12 cellular contexts compared by ENCODE assay signal in genomic region chr3:171824824-171825221, GRCh38. TPM values are rescaled to one million over a fixed set of nuclear protein-coding genes. Genes with fewer than 3 reads are reported as not detected.
DNase-seq lines count a peak whose midpoint lies in the region; ATAC-seq and TF ChIP-seq lines count a peak whose summit lies in the region.
"Had no signal": no experiment of that assay in that cellular context is flagged by ENCODE, and none has a peak within 500 bp of the region (broad histone marks: within the 10 kb centered on the region; RNA-seq: fewer than 3 reads in every experiment).

No MANE protein-coding gene starts in this region.

- peak overlapping the region; percentile 7 to 86 (median 59) for H3K27ac Mint-ChIP-seq in CD14-positive monocyte
- H3K27ac Mint-ChIP-seq: CD4-positive, CD25-positive, alpha-beta regulatory T cell; IgD-negative memory B cell had no signal

- no peaks in the 10 kb centered on the region for H3K27me3 ChIP-seq in osteoblast (ENCODE audit: insufficient read depth, low read length)

- no peak overlapping the region for H3K4me3 Mint-ChIP-seq in CD14-positive monocyte
- H3K4me3 Mint-ChIP-seq: CD4-positive, CD25-positive, alpha-beta regulatory T cell; IgD-negative memory B cell had no signal

- H3K4me1 Mint-ChIP-seq in CD14-positive monocyte: peaks cover 59% of the 10 kb centered on the region

- no peaks in the 10 kb centered on the region for H3K9me3 Mint-ChIP-seq in CD14-positive monocyte

- no peaks in the 10 kb centered on the region for H3K36me3 ChIP-seq in osteoblast (ENCODE audit: insufficient read depth, low read length)

- no peaks in the 10 kb centered on the region for H3K9me3 ChIP-seq in osteoblast (ENCODE audit: low read depth, low read length)

- H3K4me3 ChIP-seq in osteoblast (ENCODE audit: insufficient read depth, low read length): no peak overlapping the region

- H4K20me1 ChIP-seq in osteoblast (ENCODE audit: insufficient read depth, low read length): no peaks in the 10 kb centered on the region

- H2AFZ ChIP-seq in osteoblast (ENCODE audit: low read length): no peak overlapping the region

- no peaks in the 10 kb centered on the region for H3K79me2 ChIP-seq in osteoblast (ENCODE audit: insufficient read depth, low read length)

- H3K27me3 Mint-ChIP-seq in CD14-positive monocyte (ENCODE audit: low read depth in 3 of 3): peaks cover 0 to 2% (median 0%) of the 10 kb centered on the region in 3 donors

- ATAC-seq in GM21526 (IDR thresholded peaks at IDR 0.05; ENCODE audit: low FRiP score, unreplicated experiment) (no peak), HG02588 (IDR thresholded peaks at IDR 0.05; ENCODE audit: unreplicated experiment) (no peak)

- DNase-seq in CD14-positive monocyte (ENCODE audit: low spot score): no peak
- DNase-seq in NCI-H226: peak; percentile 33
- peak; percentile 42 to 88 for DNase-seq in dermis microvascular lymphatic vessel endothelial cell (ENCODE audit: low read depth in 2 of 2)
- DNase-seq in osteoblast (ENCODE audit: insufficient read length, low spot score, missing footprints): no peak
- no peak for DNase-seq in COLO829 (ENCODE audit: low spot score)
- DNase-seq in NCI-H187 treated with DMSO at 0.1 percent for 48 hours (lab: John Stamatoyannopoulos, UW): no peak
- DNase-seq: CD4-positive, CD25-positive, alpha-beta regulatory T cell; NCI-H2081 had no signal

- no peaks in the 10 kb centered on the region for H3K36me3 Mint-ChIP-seq in CD14-positive monocyte
- H3K36me3 Mint-ChIP-seq: CD4-positive, CD25-positive, alpha-beta regulatory T cell had no signal

- intact Hi-C loops in CD14-positive monocyte (cut with micrococcal nuclease): no loop called here

- H3K4me2 ChIP-seq in osteoblast (ENCODE audit: insufficient read depth, low read length): peak overlapping the region; percentile 55

- peak overlapping the region; percentile 84 for H3K27ac ChIP-seq in osteoblast (ENCODE audit: low read depth, low read length)

- TF ChIP-seq CTCF in CD14-positive monocyte (IDR thresholded peaks at IDR 0.05) (no peak), osteoblast (IDR thresholded peaks at IDR 0.05; ENCODE audit: extremely low read depth, low read depth, low read length) (no peak)

- peaks cover 26% of the 10 kb centered on the region for H3K4me1 ChIP-seq in osteoblast (ENCODE audit: insufficient read depth, low read length)

RNA-seq across cellular contexts. Expression of gene PLD1, which starts 14.5 kb away (rescaled TPM):
- 1 to 10 TPM; 5.1 to 5.8 TPM for polyA plus RNA-seq in CD14-positive monocyte
- 62.2 and 89.2 TPM in 2 replicates for total RNA-seq in dermis microvascular lymphatic vessel endothelial cell
- total RNA-seq in osteoblast: 18.1 and 29.5 TPM in 2 replicates
- polyA plus RNA-seq: IgD-negative memory B cell had no signal

RNA-seq across cellular contexts. Expression of gene TMEM212, which starts 18.3 kb away (rescaled TPM):
- not detected for polyA plus RNA-seq in CD14-positive monocyte
- total RNA-seq in dermis microvascular lymphatic vessel endothelial cell (not detected in 2 replicates), osteoblast (not detected in 2 replicates)
- total RNA-seq: CD4-positive, CD25-positive, alpha-beta regulatory T cell had no signal
- polyA plus RNA-seq: adipose tissue; CD4-positive, CD25-positive, alpha-beta regulatory T cell; IgD-negative memory B cell had no signal

Comparison
In these comparisons a context has a peak if more than half of its experiments do, and no peak if none do; other contexts are left out.
1. DNase-seq: peak in NCI-H226 (single experiment) and dermis microvascular lymphatic vessel endothelial cell (2 of 2); none in CD14-positive monocyte (single experiment), osteoblast (single experiment), COLO829 (single experiment) and NCI-H187 treated with DMSO at 0.1 percent for 48 hours (single experiment).